10 cellular contexts compared by ENCODE assay signal in genomic region chr5:101897914-101898313, GRCh38.
DNase-seq lines count a peak whose midpoint lies in the region; ATAC-seq, FAIRE-seq and TF ChIP-seq lines count a peak whose summit lies in the region.
"Had no signal": no experiment of that assay in that cellular context is flagged by ENCODE, and none has a peak within 500 bp of the region (broad histone marks: within the 10 kb centered on the region; RNA-seq: fewer than 3 reads in every experiment).

No MANE protein-coding gene starts in this region.

- 0 out of 2 replicates have a peak overlapping the region, but pooled peaks have one; percentile 32 for H3K4me2 ChIP-seq in GM12878 (ENCODE audit: control insufficient read depth, insufficient read depth)

- DNase-seq in EH (ENCODE audit: low read depth) (peak; percentile 3), NCI-H2171 treated with DMSO at 0.1 percent for 48 hours (lab: John Stamatoyannopoulos, UW) (peak; percentile 82), GM12878 (ENCODE audit: low read depth, low spot score) (peak; percentile 1), Ammon's horn (ENCODE audit: low spot score) (no peak), anterior cingulate cortex (lab: John Stamatoyannopoulos, UW) (no peak), immature natural killer cell (no peak)
- DNase-seq: activated CD4-positive, alpha-beta T cell treated with anti-CD3 and anti-CD28 coated beads, Interleukin-2, amount 50 U/mL, for 4 hours had no signal

- POLR2A ChIA-PET in GM12878 (lab: Charles Lee) = no interaction called here

- no peak for TF ChIP-seq CTCF in GM12878 (IDR thresholded peaks at IDR 0.05 in 2 of 3, conservative IDR thresholded peaks at IDR 0.05 in 1 of 3; ENCODE audit: control insufficient read depth in 2 of 3, extremely low read depth in 1 of 3, insufficient read depth in 1 of 3, low read depth in 3 of 3, low read length in 3 of 3)

- no peak overlapping the region for H3K27ac Mint-ChIP-seq in immature natural killer cell

- intact Hi-C loops in GM12878 (cut with micrococcal nuclease; ENCODE audit: unreplicated experiment) = no loop called here

- peak overlapping the region; percentile 41; the same call in 1 of the 2 replicates for H2AFZ ChIP-seq in GM12878 (ENCODE audit: control insufficient read depth, low read depth, low read length)

- H3K9me3 Mint-ChIP-seq in immature natural killer cell = peaks cover 0 to 4% (median 0%) of the 10 kb centered on the region in 6 donors

- no peaks in the 10 kb centered on the region for H3K4me1 Mint-ChIP-seq in immature natural killer cell

- no peak for TF ChIP-seq RAD21 in GM12878 (IDR thresholded peaks at IDR 0.05; ENCODE audit: insufficient read depth, low read depth, low read length)

- H3K4me3 Mint-ChIP-seq in immature natural killer cell = no peak overlapping the region

- TF ChIP-seq EP300 in GM12878 (IDR thresholded peaks at IDR 0.05; ENCODE audit: borderline replicate concordance in 1 of 2, control insufficient read depth in 1 of 2, low read depth in 2 of 2, low read length in 2 of 2) = no peak

- H3K79me2 ChIP-seq in GM12878 (ENCODE audit: control insufficient read depth, insufficient read depth, low read length) = no peaks in the 10 kb centered on the region

- no TSS peak for BruUV-seq in GM12878 (replicated peaks; lab: Mats Ljungman, UMichigan)

- 29% methylated on average over 5 of the region's 5 CpGs for WGBS in GM12878 (ENCODE audit: insufficient coverage, insufficient replicate concordance, low lambda C conversion rate, missing lambda C conversion rate)

- no peaks in the 10 kb centered on the region for H4K20me1 ChIP-seq in GM12878 (ENCODE audit: control insufficient read depth, insufficient read depth)

- no peak overlapping the region for H3K27ac ChIP-seq in GM12878 (ENCODE audit: control insufficient read depth, insufficient read depth)

- no peaks in the 10 kb centered on the region for H3K36me3 ChIP-seq in GM12878 (ENCODE audit: control insufficient read depth in 2 of 2, insufficient read depth in 2 of 2, low read length in 1 of 2)

- H3K36me3 Mint-ChIP-seq in immature natural killer cell = no peaks in the 10 kb centered on the region

- in situ Hi-C loops in GM12878 (cut with MboI) = no loop called here

- CTCF ChIA-PET in GM12878 (lab: Yijun Ruan, JAX) = no interaction called here

- H3K27me3 Mint-ChIP-seq in immature natural killer cell (ENCODE audit: low read depth in 3 of 3) = peaks cover 0 to 2% (median 0%) of the 10 kb centered on the region in 3 donors

- TF ChIP-seq POLR2A in GM12878 (IDR thresholded peaks at IDR 0.05; ENCODE audit: low read depth, low read length) = no peak

- SMC1A ChIA-PET in GM12878 (lab: Charles Lee; ENCODE audit: uncharacterized antibody, unreplicated experiment) = interaction anchor here (1.4 kb wide), 1 partner anchor 14 kb away, joined by 3 read pairs; no protein-coding TSS in a partner anchor

- RAD21 ChIA-PET in GM12878 (lab: Charles Lee; ENCODE audit: unreplicated experiment) = no interaction called here

- H3K9me3 ChIP-seq in GM12878 (replicated peaks; ENCODE audit: control insufficient read depth, insufficient read depth, low read length) = no peaks in the 10 kb centered on the region
- H3K9me3 ChIP-seq: Caco-2 had no signal

- no peaks in the 10 kb centered on the region for H3K27me3 ChIP-seq in GM12878 (replicated peaks in 1 of 2; ENCODE audit: control insufficient read depth in 2 of 2, insufficient read depth in 2 of 2, low read length in 1 of 2)

- peak; percentile 66 for ATAC-seq in HG02642 (IDR thresholded peaks at IDR 0.05; ENCODE audit: poor library complexity, unreplicated experiment)
- ATAC-seq in GM12878 = peak; percentile 71
- ATAC-seq in HG03045 (IDR thresholded peaks at IDR 0.05; ENCODE audit: unreplicated experiment) = no peak

- H3K4me3 ChIP-seq in GM12878 = no peak overlapping the region

- no peaks in the 10 kb centered on the region for H3K4me1 ChIP-seq in GM12878 (ENCODE audit: control insufficient read depth, insufficient read depth, low read length)
- H3K4me1 ChIP-seq: Caco-2 had no signal

- no peak overlapping the region for H3K9ac ChIP-seq in GM12878 (ENCODE audit: control insufficient read depth, insufficient read depth, low read length)

- no peak for FAIRE-seq in GM12878 (lab: Jason Lieb, UNC)

TF ChIP-seq in GM12878, 131 proteins besides CTCF, POLR2A, EP300 and RAD21:
- TF ChIP-seq MXI1 (IDR thresholded peaks at IDR 0.05; ENCODE audit: low read depth, low read length) (no peak), LARP7 (IDR thresholded peaks at IDR 0.05) (no peak), IKZF1 (conservative IDR thresholded peaks at IDR 0.05) (no peak), TCF12 (IDR thresholded peaks at IDR 0.05; ENCODE audit: low read depth, low read length) (0 out of 2 replicates have a peak, but pooled peaks have one; percentile 9), USF1 (IDR thresholded peaks at IDR 0.05; ENCODE audit: borderline replicate concordance, extremely low read length, insufficient read depth, low read depth, low read length) (no peak), SIN3A (IDR thresholded peaks at IDR 0.05; ENCODE audit: low read depth, low read length) (no peak)

Comparison
In these comparisons a context has a peak if more than half of its experiments do, and no peak if none do; other contexts are left out.
1. DNase-seq: peak in EH (single experiment), NCI-H2171 treated with DMSO at 0.1 percent for 48 hours (single experiment) and GM12878 (single experiment); none in Ammon's horn (single experiment), anterior cingulate cortex (0 of 58) and immature natural killer cell (0 of 3).